Comparison of ENCODE assay signal across 1 cellular context in genomic region chr9:127452481-127453092, GRCh38.
TF ChIP-seq lines count a peak whose summit lies in the region.

No MANE protein-coding gene starts in this region.

TF ChIP-seq in IMR-90, 13 proteins besides CTCF, POLR2A, EP300 and RAD21:
- TF ChIP-seq ELK1 (IDR thresholded peaks at IDR 0.05; ENCODE audit: borderline replicate concordance, low read depth, low read length) = no peak
- no peak for TF ChIP-seq RFX5 (IDR thresholded peaks at IDR 0.05; ENCODE audit: low read depth, low read length)
- TF ChIP-seq CHD1 (IDR thresholded peaks at IDR 0.05; ENCODE audit: low read depth, low read length) = no peak
- no peak for TF ChIP-seq SMC3 (IDR thresholded peaks at IDR 0.05; ENCODE audit: low read depth, low read length)
TF ChIP-seq in IMR-90: peak in this region for 0.
